ENCODE assay signal across 20 cellular contexts in genomic region chr1:11906870-11907269, GRCh38. TPM values are rescaled to one million over a fixed set of nuclear protein-coding genes. Genes with fewer than 3 reads are reported as not detected.
DNase-seq lines count a peak whose midpoint lies in the region; ATAC-seq, FAIRE-seq and TF ChIP-seq lines count a peak whose summit lies in the region.
"Had no signal": no experiment of that assay in that cellular context is flagged by ENCODE, and none has a peak within 500 bp of the region (broad histone marks: within the 10 kb centered on the region; RNA-seq: fewer than 3 reads in every experiment).

No MANE protein-coding gene starts in this region.

- TF ChIP-seq POLR2A in A549 (IDR thresholded peaks at IDR 0.05; ENCODE audit: low read length): no peak

- FAIRE-seq in A549 (lab: Jason Lieb, UNC): no peak
- FAIRE-seq: keratinocyte had no signal

- H3K79me2 ChIP-seq in GM23338 (replicated peaks; ENCODE audit: insufficient read depth): no peaks in the 10 kb centered on the region
- H3K79me2 ChIP-seq: hepatocyte had no signal

- no peak for DNase-seq in A549 (ENCODE audit: low read depth in 1 of 2, low spot score in 1 of 2)
- no peak for DNase-seq in GM23338 (ENCODE audit: low spot score)
- no peak for DNase-seq in T-helper 17 cell
- no peak for DNase-seq in mesenchymal stem cell
- no peak for DNase-seq in DMS53 treated with DMSO at 0.1 percent for 48 hours (lab: John Stamatoyannopoulos, UW; ENCODE audit: unreplicated experiment)
- DNase-seq in GM13976 (ENCODE audit: low spot score): no peak
- DNase-seq in stimulated activated CD4-positive, alpha-beta T cell treated with anti-CD3 and anti-CD28 coated beads, Interleukin-12 subunit alpha, Interleukin-12 subunit beta, amount 100 ng/mL, for 4 hours: no peak
- DNase-seq: activated CD4-positive, alpha-beta T cell treated with anti-CD3 and anti-CD28 coated beads, Interleukin-2, amount 10 ng/mL, durations not matched to agents 24 days and 14 days; activated CD8-positive, alpha-beta memory T cell treated with anti-CD3 and anti-CD28 coated beads, Interleukin-2, amount 50 U/mL, for 4 hours; CD8-positive, alpha-beta memory T cell; HCEC 1CT; stimulated activated CD4-positive, alpha-beta T cell treated with anti-CD3 and anti-CD28 coated beads, Interleukin-1b, Interleukin-23, amount 100 ng/mL, for 48 hours had no signal

- H2AK5ac ChIP-seq in mesenchymal stem cell (ENCODE audit: low read length, severe bottlenecking): no peak overlapping the region

- H3K9me3 Mint-ChIP-seq in GM23338: peaks cover 3% of the 10 kb centered on the region; the same call in 2 of the 3 replicates
- H3K9me3 Mint-ChIP-seq: activated CD4-positive, alpha-beta T cell treated with anti-CD3 and anti-CD28 coated beads, Interleukin-2, amount 10 ng/mL, durations not matched to agents 24 days and 14 days had no signal

- H3K9me3 ChIP-seq in A549 (no peaks in the 10 kb centered on the region), T-helper 17 cell (ENCODE audit: control insufficient read depth, low read length, poor library complexity, severe bottlenecking) (no peaks in the 10 kb centered on the region), mesenchymal stem cell (ENCODE audit: control insufficient read depth, low read length) (no peaks in the 10 kb centered on the region)
- H3K9me3 ChIP-seq: tibial nerve had no signal

- POLR2A ChIA-PET in A549 (lab: Yijun Ruan, JAX): interaction anchor here (2.8 kb wide), 1 partner anchor 100 kb away, joined by 23 read pairs; the partner anchor contains the start of genes CLCN6 and MTHFR

- H3K27ac ChIP-seq in A549 (peak overlapping the region; percentile 96 to 99; a peak in 3 of 6 replicates), GM23338 (ENCODE audit: low read depth) (no peak overlapping the region), mesenchymal stem cell (ENCODE audit: low read length, poor library complexity, severe bottlenecking) (no peak overlapping the region)
- H3K27ac ChIP-seq: hepatocyte had no signal

- H3K36me3 ChIP-seq in GM23338 (ENCODE audit: insufficient read depth) (no peaks in the 10 kb centered on the region), mesenchymal stem cell (ENCODE audit: control insufficient read depth in 1 of 2, insufficient read depth in 2 of 2, low read depth in 1 of 2, low read length in 2 of 2) (no peaks in the 10 kb centered on the region)
- H3K36me3 ChIP-seq: tibial nerve had no signal

- H3K4me1 ChIP-seq in A549: peaks cover 4% of the 10 kb centered on the region; the same call in 1 of the 3 replicates
- H3K4me1 ChIP-seq in GM23338 (ENCODE audit: insufficient read depth): no peaks in the 10 kb centered on the region
- peaks cover 3% of the 10 kb centered on the region for H3K4me1 ChIP-seq in mesenchymal stem cell (ENCODE audit: control insufficient read depth, insufficient read depth, low read depth, low read length)

- H2BK120ac ChIP-seq in mesenchymal stem cell (ENCODE audit: low read depth, low read length): no peak overlapping the region

- no peaks in the 10 kb centered on the region for H3K79me1 ChIP-seq in mesenchymal stem cell (replicated peaks; ENCODE audit: low read length, poor library complexity, severe bottlenecking)

- no peak overlapping the region for H3K14ac ChIP-seq in mesenchymal stem cell (ENCODE audit: low read length in 2 of 2)

- no peak overlapping the region for H2BK15ac ChIP-seq in mesenchymal stem cell (ENCODE audit: low read depth, poor library complexity, severe bottlenecking)

- H3K27me3 ChIP-seq in GM23338 (ENCODE audit: insufficient read depth) (no peaks in the 10 kb centered on the region), mesenchymal stem cell (ENCODE audit: control insufficient read depth in 1 of 2, insufficient read depth in 1 of 2, low read length in 2 of 2) (no peaks in the 10 kb centered on the region)
- H3K27me3 ChIP-seq: hepatocyte, tibial nerve had no signal

- peaks cover 9% of the 10 kb centered on the region; the same call in 2 of the 3 replicates for H3K4me1 Mint-ChIP-seq in GM23338
- H3K4me1 Mint-ChIP-seq in T-helper 17 cell: peaks cover 33% of the 10 kb centered on the region

- H3K27ac Mint-ChIP-seq in GM23338 (peak overlapping the region; percentile 1; the same call in 1 of the 2 replicates), T-helper 17 cell (peak overlapping the region; percentile 100)

- no peak overlapping the region for H3K4me3 Mint-ChIP-seq in GM23338
- no peak overlapping the region for H3K4me3 Mint-ChIP-seq in T-helper 17 cell

- H3K9ac ChIP-seq in mesenchymal stem cell (ENCODE audit: low read length): peak overlapping the region; percentile 92

- no peaks in the 10 kb centered on the region for H3F3A ChIP-seq in GM23338 (replicated peaks; ENCODE audit: low read depth)

- H2BK12ac ChIP-seq in mesenchymal stem cell (ENCODE audit: low read length in 2 of 2): no peak overlapping the region

- no peak overlapping the region for H3K4ac ChIP-seq in mesenchymal stem cell (ENCODE audit: low read depth in 1 of 2, low read length in 2 of 2)

- H3K36me3 Mint-ChIP-seq in GM23338 (ENCODE audit: low read depth): no peaks in the 10 kb centered on the region
- peaks cover 2% of the 10 kb centered on the region for H3K36me3 Mint-ChIP-seq in T-helper 17 cell (ENCODE audit: low read depth)

- no peaks in the 10 kb centered on the region for H3K9me2 ChIP-seq in GM23338 (ENCODE audit: insufficient read depth)

- no peaks in the 10 kb centered on the region for H4K20me1 ChIP-seq in GM23338 (replicated peaks; ENCODE audit: insufficient read depth)

- WGBS in A549 (ENCODE audit: missing lambda C conversion rate): 85% methylated on average over 10 of the region's 10 CpGs
- WGBS in mesenchymal stem cell: 81% methylated on average over 9 of the region's 10 CpGs

- in situ Hi-C loops in GM13976 (cut with MboI; ENCODE audit: low sequenced_read_pairs, unreplicated experiment): loop anchor here (10.0 kb wide), 1 partner anchor 62 kb away; the partner anchor contains the start of gene NPPA

- H3K4me2 ChIP-seq in A549 (peak overlapping the region; percentile 92; the same call in 1 of the 3 replicates), GM23338 (no peak overlapping the region), mesenchymal stem cell (ENCODE audit: low read length, poor library complexity, severe bottlenecking) (no peak overlapping the region)
- H3K4me2 ChIP-seq: hepatocyte had no signal

- H3K27me3 Mint-ChIP-seq in GM23338 (ENCODE audit: insufficient read depth, low read depth, poor library complexity): peaks cover 32% of the 10 kb centered on the region
- H3K27me3 Mint-ChIP-seq in T-helper 17 cell: peaks cover 10% of the 10 kb centered on the region

- H4K91ac ChIP-seq in mesenchymal stem cell (ENCODE audit: low read length): no peak overlapping the region

- TF ChIP-seq CTCF in A549 (IDR thresholded peaks at IDR 0.05) (no peak), GM23338 (conservative IDR thresholded peaks at IDR 0.05; ENCODE audit: low read depth in 2 of 2) (no peak), GM13976 (IDR thresholded peaks at IDR 0.05; ENCODE audit: borderline replicate concordance, control extremely low read depth, extremely low read depth, insufficient read depth, missing control alignments) (no peak)

- no peak for TF ChIP-seq RAD21 in A549 (conservative IDR thresholded peaks at IDR 0.05 in 1 of 2, IDR thresholded peaks at IDR 0.05 in 1 of 2)

- no peak overlapping the region for H3K18ac ChIP-seq in mesenchymal stem cell (ENCODE audit: low read depth in 1 of 2, low read length in 2 of 2)

- ATAC-seq in A549 (no peak), GM23338 (no peak), T-helper 17 cell (no peak), GM19324 (IDR thresholded peaks at IDR 0.05; ENCODE audit: low FRiP score, unreplicated experiment) (no peak)

- no peak overlapping the region for H3K4me3 ChIP-seq in A549
- H3K4me3 ChIP-seq in GM23338: no peak overlapping the region
- H3K4me3 ChIP-seq in mesenchymal stem cell (ENCODE audit: insufficient read depth in 1 of 2, low read depth in 1 of 2, low read length in 2 of 2): no peak overlapping the region
- H3K4me3 ChIP-seq: hepatocyte, lung, tibial nerve had no signal

- H2BK5ac ChIP-seq in mesenchymal stem cell (ENCODE audit: low read depth, low read length, poor library complexity, severe bottlenecking): no peak overlapping the region

- H3K23ac ChIP-seq in mesenchymal stem cell (ENCODE audit: low read length in 2 of 2): no peak overlapping the region

- CTCF ChIA-PET in A549 (lab: Yijun Ruan, JAX): no interaction called here

- 0 out of 2 replicates have a peak overlapping the region, but pooled peaks have one; percentile 2 for H2AFZ ChIP-seq in GM23338
- no peak overlapping the region for H2AFZ ChIP-seq in mesenchymal stem cell (ENCODE audit: low read depth, low read length)
- H2AFZ ChIP-seq: hepatocyte had no signal

- TF ChIP-seq EP300 in A549 (IDR thresholded peaks at IDR 0.05): no peak

- H4K8ac ChIP-seq in mesenchymal stem cell (ENCODE audit: low read length): no peak overlapping the region

RNA-seq across cellular contexts. Expression of gene KIAA2013, which starts 19.4 kb away (rescaled TPM):
- polyA plus RNA-seq in A549 (2011; rRNA removed): 23.0 and 26.1 TPM in 2 replicates
- 50.7 and 67.3 TPM in 2 replicates for polyA plus RNA-seq in A549 (2012; cell fraction: cytosol; rRNA removed)
- polyA plus RNA-seq in A549 (2012; cell fraction: nucleus; rRNA removed): 54.3 and 92.8 TPM in 2 replicates
- 22.3 to 23.5 TPM (median 23.3 TPM) in 3 replicates for polyA plus RNA-seq in A549 (2017; fragmentation: RNase III; extraction: RNeasy Plus Mini Kit Qiagen cat#74134 plus additional on column Dnase treatment)
- 19.5 and 21.6 TPM in 2 replicates for polyA minus RNA-seq in A549 (2011; rRNA and poly(A)+ RNA removed)
- total RNA-seq in GM23338 (2014; rRNA removed; shearing (Covaris generic)): 77.8 and 83.2 TPM in 2 replicates
- polyA plus RNA-seq in GM23338 (2016; fragmentation: Nextera tagmentation; extraction: Ambion mirVana): 15.7 and 19.4 TPM in 2 replicates
- total RNA-seq in T-helper 17 cell: 10 to 100 TPM; 17.5 to 20.6 TPM
- 27.9 TPM for polyA plus RNA-seq in mesenchymal stem cell (2013, experiment 1 of 2)
- polyA plus RNA-seq in mesenchymal stem cell (2013, experiment 2 of 2): 27.6 TPM

RNA-seq across cellular contexts. Expression of gene PLOD1, which starts 27.6 kb away (rescaled TPM):
- polyA plus RNA-seq in A549 (2011; rRNA removed) (53.8 and 66.7 TPM in 2 replicates), A549 (2017; fragmentation: RNase III; extraction: RNeasy Plus Mini Kit Qiagen cat#74134 plus additional on column Dnase treatment) (78.6 to 85.2 TPM (median 83.9 TPM) in 3 replicates), GM23338 (2016; fragmentation: Nextera tagmentation; extraction: Ambion mirVana) (22.4 and 23.3 TPM in 2 replicates)
- 65.6 and 81.8 TPM in 2 replicates for polyA plus RNA-seq in A549 (2012; cell fraction: cytosol; rRNA removed)
- polyA plus RNA-seq in A549 (2012; cell fraction: nucleus; rRNA removed): 154 and 189 TPM in 2 replicates
- 80.8 and 92.3 TPM in 2 replicates for polyA minus RNA-seq in A549 (2011; rRNA and poly(A)+ RNA removed)
- total RNA-seq in GM23338 (2014; rRNA removed; shearing (Covaris generic)): 56.3 and 62.9 TPM in 2 replicates
- 1 to 10 TPM; 2.8 to 3.0 TPM for total RNA-seq in T-helper 17 cell
- 269 TPM for polyA plus RNA-seq in mesenchymal stem cell (2013, experiment 1 of 2)
- polyA plus RNA-seq in mesenchymal stem cell (2013, experiment 2 of 2): 276 TPM

RNA-seq across cellular contexts. Expression of gene NPPB, which starts 48.1 kb away (rescaled TPM):
- not detected in 2 replicates for polyA plus RNA-seq in A549 (2011; rRNA removed)
- polyA plus RNA-seq in A549 (2012; cell fraction: cytosol; rRNA removed): 0.11 and 0.35 TPM in 2 replicates
- polyA plus RNA-seq in A549 (2012; cell fraction: nucleus; rRNA removed): 0.22 and 0.29 TPM in 2 replicates
- 0.18 to 0.20 TPM in 2 of 3 replicates, not detected in the other for polyA plus RNA-seq in A549 (2017; fragmentation: RNase III; extraction: RNeasy Plus Mini Kit Qiagen cat#74134 plus additional on column Dnase treatment)
- polyA minus RNA-seq in A549 (2011; rRNA and poly(A)+ RNA removed): not detected in 2 replicates
- not detected in 2 replicates for total RNA-seq in GM23338 (2014; rRNA removed; shearing (Covaris generic))
- polyA plus RNA-seq in GM23338 (2016; fragmentation: Nextera tagmentation; extraction: Ambion mirVana): 0.95 and 1.1 TPM in 2 replicates
- total RNA-seq in T-helper 17 cell: not detected
- polyA plus RNA-seq in mesenchymal stem cell (2013, experiment 1 of 2): not detected
- polyA plus RNA-seq in mesenchymal stem cell (2013, experiment 2 of 2): 0.07 TPM
- total RNA-seq: activated CD4-positive, alpha-beta T cell treated with anti-CD3 and anti-CD28 coated beads, Interleukin-2, amount 10 ng/mL, durations not matched to agents 24 days and 14 days; CD8-positive, alpha-beta memory T cell; dermis microvascular lymphatic vessel endothelial cell; HT1080; tibial nerve had no signal
- polyA plus RNA-seq: CD8-positive, alpha-beta memory T cell; keratinocyte had no signal

RNA-seq across cellular contexts. Expression of gene NPPA, which starts 59.3 kb away (rescaled TPM):
- not detected in 2 replicates for polyA plus RNA-seq in A549 (2011; rRNA removed)
- polyA plus RNA-seq in A549 (2012; cell fraction: cytosol; rRNA removed): not detected in 2 replicates
- not detected in 2 replicates for polyA plus RNA-seq in A549 (2012; cell fraction: nucleus; rRNA removed)
- polyA plus RNA-seq in A549 (2017; fragmentation: RNase III; extraction: RNeasy Plus Mini Kit Qiagen cat#74134 plus additional on column Dnase treatment): not detected in 3 replicates
- not detected in 2 replicates for polyA minus RNA-seq in A549 (2011; rRNA and poly(A)+ RNA removed)
- not detected in 2 replicates for total RNA-seq in GM23338 (2014; rRNA removed; shearing (Covaris generic))
- polyA plus RNA-seq in GM23338 (2016; fragmentation: Nextera tagmentation; extraction: Ambion mirVana): 0.29 TPM in 1 of 2 replicates, not detected in the other
- total RNA-seq in T-helper 17 cell: not detected
- not detected for polyA plus RNA-seq in mesenchymal stem cell (2013, experiment 1 of 2)
- not detected for polyA plus RNA-seq in mesenchymal stem cell (2013, experiment 2 of 2)
- total RNA-seq: activated CD4-positive, alpha-beta T cell treated with anti-CD3 and anti-CD28 coated beads, Interleukin-2, amount 10 ng/mL, durations not matched to agents 24 days and 14 days; CD8-positive, alpha-beta memory T cell; dermis microvascular lymphatic vessel endothelial cell; fibroblast of villous mesenchyme; hepatocyte; HT1080 had no signal
- polyA plus RNA-seq: CD8-positive, alpha-beta memory T cell; keratinocyte had no signal

Comparison
In these comparisons a context has a peak if more than half of its experiments do, and no peak if none do; other contexts are left out.
1. H3K27ac ChIP-seq: peak in A549 (2 of 2); none in GM23338 (single experiment) and mesenchymal stem cell (single experiment).
2. RNA of gene PLOD1, which starts 27.6 kb away (total RNA-seq): 56.3 to 62.9 TPM in GM23338; 2.8 to 3.0 TPM in T-helper 17 cell; every median in the first group is over 10 times any median in the second.